Comparison of ENCODE assay signal across 10 cellular contexts in genomic region chr10:10869592-10869991, GRCh38.
DNase-seq lines count a peak whose midpoint lies in the region; ATAC-seq and TF ChIP-seq lines count a peak whose summit lies in the region.
"Had no signal": no experiment of that assay in that cellular context is flagged by ENCODE, and none has a peak within 500 bp of the region (broad histone marks: within the 10 kb centered on the region; RNA-seq: fewer than 3 reads in every experiment).

No MANE protein-coding gene starts in this region.

- TF ChIP-seq POLR2A in right lobe of liver (IDR thresholded peaks at IDR 0.05): no peak

- H3K4me3 ChIP-seq in right lobe of liver: no peak overlapping the region

- no peaks in the 10 kb centered on the region for H3K4me1 Mint-ChIP-seq in activated T-cell treated with anti-CD3 and anti-CD28 coated beads, Interleukin-2, amount 50 U/mL, for 4 hours (ENCODE audit: low read depth)
- H3K4me1 Mint-ChIP-seq: naive B cell had no signal

- no peak for TF ChIP-seq CTCF in right lobe of liver (IDR thresholded peaks at IDR 0.05)

- ATAC-seq in activated T-cell treated with anti-CD3 and anti-CD28 coated beads, Interleukin-2, amount 50 U/mL, for 4 hours: peak; percentile 62 to 67
- ATAC-seq in HG03025 (IDR thresholded peaks at IDR 0.05; ENCODE audit: low FRiP score, unreplicated experiment): peak; percentile 75
- peak; percentile 14 for ATAC-seq in stimulated activated naive CD8-positive, alpha-beta T cell treated with anti-CD3 and anti-CD28 coated beads, Interleukin-15, Interleukin-2, amounts not matched to agents 100 U/mL and 50 U/mL, for 24 hours
- no peak for ATAC-seq in right lobe of liver
- ATAC-seq: PC-3 had no signal

- H3K27me3 ChIP-seq in right lobe of liver: no peaks in the 10 kb centered on the region

- no peak overlapping the region for H3K4me3 Mint-ChIP-seq in activated T-cell treated with anti-CD3 and anti-CD28 coated beads, Interleukin-2, amount 50 U/mL, for 4 hours
- H3K4me3 Mint-ChIP-seq: naive B cell had no signal

- no peaks in the 10 kb centered on the region for H3K4me1 ChIP-seq in right lobe of liver

- H3K27ac ChIP-seq in right lobe of liver: no peak overlapping the region

- 55% methylated on average over 4 of the region's 4 CpGs for WGBS in right lobe of liver (ENCODE audit: insufficient coverage, low coverage, low lambda C conversion rate, missing lambda C conversion rate)

- intact Hi-C loops in right lobe of liver (cut with DNase I): no loop called here

- no peaks in the 10 kb centered on the region for H3K36me3 Mint-ChIP-seq in activated T-cell treated with anti-CD3 and anti-CD28 coated beads, Interleukin-2, amount 50 U/mL, for 4 hours (ENCODE audit: insufficient read depth)
- H3K36me3 Mint-ChIP-seq: naive B cell had no signal

- H3K36me3 ChIP-seq in right lobe of liver: no peaks in the 10 kb centered on the region

- no peaks in the 10 kb centered on the region for H3K9me3 ChIP-seq in right lobe of liver

- no peak for DNase-seq in activated T-cell treated with anti-CD3 and anti-CD28 coated beads, Interleukin-2, amount 50 U/mL, for 4 hours
- DNase-seq in activated T-cell treated with anti-CD3 and anti-CD28 coated beads for 4 hours (no peak), RKO (ENCODE audit: low spot score) (peak; percentile 63), COR-L47 (lab: John Stamatoyannopoulos, UW) (no peak), GM19240 (ENCODE audit: insufficient read length, low spot score) (no peak), right lobe of liver (no peak)
- DNase-seq in stimulated activated naive CD8-positive, alpha-beta T cell treated with anti-CD3 and anti-CD28 coated beads, Interleukin-15, Interleukin-2, amounts not matched to agents 100 U/mL and 50 U/mL, for 24 hours: no peak
- DNase-seq: naive B cell, PC-3 had no signal

- H3K27me3 Mint-ChIP-seq in activated T-cell treated with anti-CD3 and anti-CD28 coated beads, Interleukin-2, amount 50 U/mL, for 4 hours (ENCODE audit: low read depth): peaks cover 23% of the 10 kb centered on the region

- H3K9me3 Mint-ChIP-seq in activated T-cell treated with anti-CD3 and anti-CD28 coated beads, Interleukin-2, amount 50 U/mL, for 4 hours: no peaks in the 10 kb centered on the region

Comparison
In these comparisons a context has a peak if more than half of its experiments do, and no peak if none do; other contexts are left out.
1. ATAC-seq: peak in activated T-cell treated with anti-CD3 and anti-CD28 coated beads, Interleukin-2, amount 50 U/mL, for 4 hours (2 of 2), HG03025 (single experiment) and stimulated activated naive CD8-positive, alpha-beta T cell treated with anti-CD3 and anti-CD28 coated beads, Interleukin-15, Interleukin-2, amounts not matched to agents 100 U/mL and 50 U/mL, for 24 hours (single experiment); none in right lobe of liver (0 of 4).